ENCODE assay signal across 2 cellular contexts in genomic region chr10:69479737-69480412, GRCh38.
TF ChIP-seq lines count a peak whose summit lies in the region.

No MANE protein-coding gene starts in this region.

TF ChIP-seq in liver, 16 proteins besides CTCF, POLR2A, EP300 and RAD21 (continued from another document):
- TF ChIP-seq REST (IDR thresholded peaks at IDR 0.05): no peak
- TF ChIP-seq JUND (IDR thresholded peaks at IDR 0.05): no peak
- TF ChIP-seq, protein P1, sequence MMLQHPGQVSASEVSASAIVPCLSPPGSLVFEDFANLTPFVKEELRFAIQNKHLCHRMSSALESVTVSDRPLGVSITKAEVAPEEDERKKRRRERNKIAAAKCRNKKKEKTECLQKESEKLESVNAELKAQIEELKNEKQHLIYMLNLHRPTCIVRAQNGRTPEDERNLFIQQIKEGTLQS (IDR thresholded peaks at IDR 0.05): no peak
- TF ChIP-seq ZBTB33 (IDR thresholded peaks at IDR 0.05): no peak
- TF ChIP-seq HNF4A (conservative IDR thresholded peaks at IDR 0.05): no peak
- no peak for TF ChIP-seq FOXA1 (IDR thresholded peaks at IDR 0.05)
- no peak for TF ChIP-seq GABPA (IDR thresholded peaks at IDR 0.05 in 1 of 2, conservative IDR thresholded peaks at IDR 0.05 in 1 of 2)

TF ChIP-seq in HepG2, 621 proteins besides CTCF, POLR2A, EP300 and RAD21 (continued from another document):
- TF ChIP-seq, protein P2, sequence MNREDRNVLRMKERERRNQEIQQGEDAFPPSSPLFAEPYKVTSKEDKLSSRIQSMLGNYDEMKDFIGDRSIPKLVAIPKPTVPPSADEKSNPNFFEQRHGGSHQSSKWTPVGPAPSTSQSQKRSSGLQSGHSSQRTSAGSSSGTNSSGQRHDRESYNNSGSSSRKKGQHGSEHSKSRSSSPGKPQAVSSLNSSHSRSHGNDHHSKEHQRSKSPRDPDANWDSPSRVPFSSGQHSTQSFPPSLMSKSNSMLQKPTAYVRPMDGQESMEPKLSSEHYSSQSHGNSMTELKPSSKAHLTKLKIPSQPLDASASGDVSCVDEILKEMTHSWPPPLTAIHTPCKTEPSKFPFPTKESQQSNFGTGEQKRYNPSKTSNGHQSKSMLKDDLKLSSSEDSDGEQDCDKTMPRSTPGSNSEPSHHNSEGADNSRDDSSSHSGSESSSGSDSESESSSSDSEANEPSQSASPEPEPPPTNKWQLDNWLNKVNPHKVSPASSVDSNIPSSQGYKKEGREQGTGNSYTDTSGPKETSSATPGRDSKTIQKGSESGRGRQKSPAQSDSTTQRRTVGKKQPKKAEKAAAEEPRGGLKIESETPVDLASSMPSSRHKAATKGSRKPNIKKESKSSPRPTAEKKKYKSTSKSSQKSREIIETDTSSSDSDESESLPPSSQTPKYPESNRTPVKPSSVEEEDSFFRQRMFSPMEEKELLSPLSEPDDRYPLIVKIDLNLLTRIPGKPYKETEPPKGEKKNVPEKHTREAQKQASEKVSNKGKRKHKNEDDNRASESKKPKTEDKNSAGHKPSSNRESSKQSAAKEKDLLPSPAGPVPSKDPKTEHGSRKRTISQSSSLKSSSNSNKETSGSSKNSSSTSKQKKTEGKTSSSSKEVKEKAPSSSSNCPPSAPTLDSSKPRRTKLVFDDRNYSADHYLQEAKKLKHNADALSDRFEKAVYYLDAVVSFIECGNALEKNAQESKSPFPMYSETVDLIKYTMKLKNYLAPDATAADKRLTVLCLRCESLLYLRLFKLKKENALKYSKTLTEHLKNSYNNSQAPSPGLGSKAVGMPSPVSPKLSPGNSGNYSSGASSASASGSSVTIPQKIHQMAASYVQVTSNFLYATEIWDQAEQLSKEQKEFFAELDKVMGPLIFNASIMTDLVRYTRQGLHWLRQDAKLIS (CRISPR knock-in tag; IDR thresholded peaks at IDR 0.05): no peak
- no peak for TF ChIP-seq ZFP1 (CRISPR knock-in tag; IDR thresholded peaks at IDR 0.05)
- no peak for TF ChIP-seq PHF5A (CRISPR knock-in tag; IDR thresholded peaks at IDR 0.05; ENCODE audit: low read depth, unreplicated experiment)
- no peak for TF ChIP-seq YY1 (IDR thresholded peaks at IDR 0.05; ENCODE audit: insufficient read depth, insufficient replicate concordance, low read depth, low read length)
- no peak for TF ChIP-seq SPEN (CRISPR knock-in tag; IDR thresholded peaks at IDR 0.05; ENCODE audit: low read depth)
- TF ChIP-seq HES4 (CRISPR knock-in tag; IDR thresholded peaks at IDR 0.05; ENCODE audit: borderline replicate concordance): no peak
- TF ChIP-seq MIER2 (CRISPR knock-in tag; IDR thresholded peaks at IDR 0.05): no peak
- no peak for TF ChIP-seq RFX5 (IDR thresholded peaks at IDR 0.05; ENCODE audit: low read depth, low read length)
- TF ChIP-seq ZKSCAN1 (IDR thresholded peaks at IDR 0.05; ENCODE audit: low read length): no peak
- TF ChIP-seq, protein P3, sequence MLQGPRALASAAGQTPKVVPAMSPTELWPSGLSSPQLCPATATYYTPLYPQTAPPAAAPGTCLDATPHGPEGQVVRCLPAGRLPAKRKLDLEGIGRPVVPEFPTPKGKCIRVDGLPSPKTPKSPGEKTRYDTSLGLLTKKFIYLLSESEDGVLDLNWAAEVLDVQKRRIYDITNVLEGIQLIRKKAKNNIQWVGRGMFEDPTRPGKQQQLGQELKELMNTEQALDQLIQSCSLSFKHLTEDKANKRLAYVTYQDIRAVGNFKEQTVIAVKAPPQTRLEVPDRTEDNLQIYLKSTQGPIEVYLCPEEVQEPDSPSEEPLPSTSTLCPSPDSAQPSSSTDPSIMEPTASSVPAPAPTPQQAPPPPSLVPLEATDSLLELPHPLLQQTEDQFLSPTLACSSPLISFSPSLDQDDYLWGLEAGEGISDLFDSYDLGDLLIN (CRISPR knock-in tag; IDR thresholded peaks at IDR 0.05; ENCODE audit: borderline replicate concordance): no peak
- TF ChIP-seq, protein P4, sequence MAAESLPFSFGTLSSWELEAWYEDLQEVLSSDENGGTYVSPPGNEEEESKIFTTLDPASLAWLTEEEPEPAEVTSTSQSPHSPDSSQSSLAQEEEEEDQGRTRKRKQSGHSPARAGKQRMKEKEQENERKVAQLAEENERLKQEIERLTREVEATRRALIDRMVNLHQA (CRISPR knock-in tag; IDR thresholded peaks at IDR 0.05): no peak
